ENCODE assay signal across 8 cellular contexts in genomic region chr3:53166781-53167291, GRCh38. TPM values are rescaled to one million over a fixed set of nuclear protein-coding genes. Genes with fewer than 3 reads are reported as not detected.
DNase-seq lines count a peak whose midpoint lies in the region; ATAC-seq, FAIRE-seq and TF ChIP-seq lines count a peak whose summit lies in the region.

No MANE protein-coding gene starts in this region.

- peaks cover 4% of the 10 kb centered on the region for H3F3A ChIP-seq in SK-N-SH (replicated peaks; ENCODE audit: insufficient read depth)

- no peak for ATAC-seq in omental fat pad (ENCODE audit: low FRiP score)
- ATAC-seq in activated T-cell treated with anti-CD3 and anti-CD28 coated beads, Interleukin-2, amount 50 U/mL, for 72 hours (replicated peaks in 1 of 2) = no peak
- no peak for ATAC-seq in CD4-positive, alpha-beta T cell (ENCODE audit: poor library complexity)

- no peaks in the 10 kb centered on the region for H3K9me2 ChIP-seq in SK-N-SH

- no peak overlapping the region for H3K27ac Mint-ChIP-seq in activated T-cell treated with anti-CD3 and anti-CD28 coated beads, Interleukin-2, amount 50 U/mL, for 72 hours
- no peak overlapping the region for H3K27ac Mint-ChIP-seq in CD4-positive, alpha-beta T cell
- no peak overlapping the region for H3K27ac Mint-ChIP-seq in activated T-cell treated with anti-CD3 and anti-CD28 coated beads, Interleukin-2, amount 50 U/mL, for 24 hours

- H2AFZ ChIP-seq in SK-N-SH (ENCODE audit: low read depth) = no peak overlapping the region

- H3K27me3 ChIP-seq in SK-N-SH (ENCODE audit: insufficient read depth) (no peaks in the 10 kb centered on the region), skeletal muscle tissue (ENCODE audit: control insufficient read depth in 3 of 3, insufficient read depth in 3 of 3, low read length in 3 of 3) (no peaks in the 10 kb centered on the region)
- no peaks in the 10 kb centered on the region for H3K27me3 ChIP-seq in CD4-positive, alpha-beta T cell (ENCODE audit: control insufficient read depth, insufficient read depth, low read length)

- H3K36me3 Mint-ChIP-seq in activated T-cell treated with anti-CD3 and anti-CD28 coated beads, Interleukin-2, amount 50 U/mL, for 72 hours (ENCODE audit: insufficient read depth in 2 of 2) = peaks cover 2 to 4% of the 10 kb centered on the region in 2 donors
- H3K36me3 Mint-ChIP-seq in CD4-positive, alpha-beta T cell (ENCODE audit: low read depth) = no peaks in the 10 kb centered on the region
- no peaks in the 10 kb centered on the region for H3K36me3 Mint-ChIP-seq in activated T-cell treated with anti-CD3 and anti-CD28 coated beads, Interleukin-2, amount 50 U/mL, for 24 hours (ENCODE audit: low read depth)

- H3K9me3 ChIP-seq in SK-N-SH (no peaks in the 10 kb centered on the region), skeletal muscle tissue (ENCODE audit: control insufficient read depth in 3 of 3, low read length in 3 of 3) (no peaks in the 10 kb centered on the region)
- no peaks in the 10 kb centered on the region for H3K9me3 ChIP-seq in CD4-positive, alpha-beta T cell (ENCODE audit: control insufficient read depth, low read length)

- TF ChIP-seq CTCF in SK-N-SH (IDR thresholded peaks at IDR 0.05) = no peak
- no peak for TF ChIP-seq CTCF in omental fat pad (IDR thresholded peaks at IDR 0.05)
- no peak for TF ChIP-seq CTCF in CD4-positive, alpha-beta T cell (IDR thresholded peaks at IDR 0.05)

- no peak overlapping the region for H3K4me3 ChIP-seq in SK-N-SH (ENCODE audit: low read depth in 2 of 2, low read length in 1 of 2)
- peak overlapping the region in 1 of 3 donors; percentile 18 for H3K4me3 ChIP-seq in skeletal muscle tissue (ENCODE audit: low read length in 3 of 3)

- no peak for TF ChIP-seq RAD21 in SK-N-SH (IDR thresholded peaks at IDR 0.05; ENCODE audit: low read length)

- H3K79me2 ChIP-seq in SK-N-SH (ENCODE audit: insufficient read depth) = peaks cover 4% of the 10 kb centered on the region; the same call in 1 of the 2 replicates

- H3K9me3 Mint-ChIP-seq in activated T-cell treated with anti-CD3 and anti-CD28 coated beads, Interleukin-2, amount 50 U/mL, for 72 hours = no peaks in the 10 kb centered on the region
- H3K9me3 Mint-ChIP-seq in CD4-positive, alpha-beta T cell = no peaks in the 10 kb centered on the region
- H3K9me3 Mint-ChIP-seq in activated T-cell treated with anti-CD3 and anti-CD28 coated beads, Interleukin-2, amount 50 U/mL, for 24 hours = no peaks in the 10 kb centered on the region

- FAIRE-seq in GM19239 (lab: Jason Lieb, UNC) = peak; percentile 61

- H3K36me3 ChIP-seq in SK-N-SH (replicated peaks in 1 of 2; ENCODE audit: control insufficient read depth in 1 of 2, insufficient read depth in 2 of 2, low read length in 1 of 2) (no peaks in the 10 kb centered on the region), skeletal muscle tissue (ENCODE audit: control insufficient read depth in 3 of 3, insufficient read depth in 3 of 3, low read length in 3 of 3) (no peaks in the 10 kb centered on the region)

- H3K4me3 Mint-ChIP-seq in activated T-cell treated with anti-CD3 and anti-CD28 coated beads, Interleukin-2, amount 50 U/mL, for 72 hours = no peak overlapping the region
- H3K4me3 Mint-ChIP-seq in CD4-positive, alpha-beta T cell = no peak overlapping the region
- no peak overlapping the region for H3K4me3 Mint-ChIP-seq in activated T-cell treated with anti-CD3 and anti-CD28 coated beads, Interleukin-2, amount 50 U/mL, for 24 hours

- POLR2A ChIA-PET in SK-N-SH (lab: Yijun Ruan, JAX) = no interaction called here
- POLR2A ChIA-PET in CD4-positive, alpha-beta T cell (lab: Charles Lee) = no interaction called here

- H4K20me1 ChIP-seq in SK-N-SH (ENCODE audit: insufficient read depth) = 0 out of 2 replicates have a peak, but pooled peaks cover 5% of the 10 kb centered on the region

- H3K4me1 ChIP-seq in SK-N-SH (ENCODE audit: control insufficient read depth in 1 of 2, insufficient read depth in 2 of 2, low read depth in 1 of 2, low read length in 1 of 2) = peaks cover 0 to 57% of the 10 kb centered on the region in 2 experiments; a peak in 1 of 4 replicates
- peaks cover 11 to 45% (median 22%) of the 10 kb centered on the region in 3 donors for H3K4me1 ChIP-seq in skeletal muscle tissue (ENCODE audit: control insufficient read depth in 3 of 3, insufficient read depth in 3 of 3, low read length in 3 of 3)

- peaks cover 60% of the 10 kb centered on the region for H3K4me1 Mint-ChIP-seq in activated T-cell treated with anti-CD3 and anti-CD28 coated beads, Interleukin-2, amount 50 U/mL, for 72 hours (ENCODE audit: low read depth)
- peaks cover 35% of the 10 kb centered on the region for H3K4me1 Mint-ChIP-seq in CD4-positive, alpha-beta T cell (ENCODE audit: low read depth)
- H3K4me1 Mint-ChIP-seq in activated T-cell treated with anti-CD3 and anti-CD28 coated beads, Interleukin-2, amount 50 U/mL, for 24 hours (ENCODE audit: low read depth) = peaks cover 54% of the 10 kb centered on the region

- WGBS in SK-N-SH (ENCODE audit: low lambda C conversion rate) = 72% methylated on average over 8 of the region's 9 CpGs

- intact Hi-C loops in CD4-positive, alpha-beta T cell (cut with DNase I, micrococcal nuclease) = loop anchor here in 1 of 2 experiments (10.0 kb wide), 1 partner anchor 178 kb away; the partner anchor contains the start of gene DCP1A

- CTCF ChIA-PET in SK-N-SH (lab: Yijun Ruan, JAX) = no interaction called here
- CTCF ChIA-PET in CD4-positive, alpha-beta T cell (lab: Charles Lee) = no interaction called here

- DNase-seq in GM19239 (ENCODE audit: insufficient read length, low spot score) (no peak), SK-N-SH (no peak), globus pallidus (ENCODE audit: low spot score) (peak; percentile 69), omental fat pad (ENCODE audit: low spot score) (no peak)
- DNase-seq in activated T-cell treated with anti-CD3 and anti-CD28 coated beads, Interleukin-2, amount 50 U/mL, for 72 hours = no peak
- DNase-seq in CD4-positive, alpha-beta T cell = no peak
- DNase-seq in activated T-cell treated with anti-CD3 and anti-CD28 coated beads, Interleukin-2, amount 50 U/mL, for 24 hours = no peak

- TF ChIP-seq EP300 in SK-N-SH (IDR thresholded peaks at IDR 0.05; ENCODE audit: borderline replicate concordance in 1 of 2, low read depth in 1 of 2, low read length in 1 of 2) = no peak

- H3K27me3 Mint-ChIP-seq in activated T-cell treated with anti-CD3 and anti-CD28 coated beads, Interleukin-2, amount 50 U/mL, for 72 hours (ENCODE audit: low read depth) = no peaks in the 10 kb centered on the region
- no peaks in the 10 kb centered on the region for H3K27me3 Mint-ChIP-seq in CD4-positive, alpha-beta T cell
- H3K27me3 Mint-ChIP-seq in activated T-cell treated with anti-CD3 and anti-CD28 coated beads, Interleukin-2, amount 50 U/mL, for 24 hours = no peaks in the 10 kb centered on the region

- H3K4me2 ChIP-seq in SK-N-SH = no peak overlapping the region; the same call in 1 of the 2 replicates

- H3K27ac ChIP-seq in SK-N-SH (ENCODE audit: low read depth in 2 of 2, low read length in 1 of 2) (peak overlapping the region in 1 of 2 experiments; percentile 18; a peak in 1 of 4 replicates), skeletal muscle tissue (ENCODE audit: low read depth, low read length) (peak overlapping the region; percentile 36)
- H3K27ac ChIP-seq in CD4-positive, alpha-beta T cell (ENCODE audit: low read depth, low read length) = no peak overlapping the region

- H3K9ac ChIP-seq in SK-N-SH (no peak overlapping the region), skeletal muscle tissue (ENCODE audit: low read depth in 1 of 3, low read length in 3 of 3) (peak overlapping the region; percentile 22 to 57 (median 23))

TF ChIP-seq in SK-N-SH, 30 proteins besides CTCF, POLR2A, EP300 and RAD21:
- TF ChIP-seq GABPA (IDR thresholded peaks at IDR 0.05; ENCODE audit: low read depth) (peak; percentile 56), POLR2AphosphoS5 (IDR thresholded peaks at IDR 0.05; ENCODE audit: low read depth, low read length) (no peak)
TF ChIP-seq in SK-N-SH: peak in this region for 1.

RNA-seq across cellular contexts. Expression of gene PRKCD, which starts 5.8 kb away (rescaled TPM):
- polyA plus RNA-seq in SK-N-SH (2012; rRNA removed) = 24.5 and 29.0 TPM in 2 replicates
- 14.3 and 19.6 TPM in 2 replicates for polyA plus RNA-seq in SK-N-SH (2012; cell fraction: cytosol; rRNA removed)
- polyA plus RNA-seq in SK-N-SH (2012; cell fraction: nucleus; rRNA removed) = 28.9 and 32.1 TPM in 2 replicates
- total RNA-seq in skeletal muscle tissue (3.7 TPM), omental fat pad (10 to 100 TPM; 21.5 to 39.9 (median 30.3) TPM)
- 10 to 100 TPM; 24.2 to 27.2 TPM for total RNA-seq in activated T-cell treated with anti-CD3 and anti-CD28 coated beads, Interleukin-2, amount 50 U/mL, for 72 hours
- 10 to 100 TPM; 18.1 to 20.1 TPM for total RNA-seq in CD4-positive, alpha-beta T cell

RNA-seq across cellular contexts. Expression of gene RFT1, which starts 36.6 kb away (rescaled TPM):
- 13.8 and 22.9 TPM in 2 replicates for polyA plus RNA-seq in SK-N-SH (2012; rRNA removed)
- 13.3 and 17.1 TPM in 2 replicates for polyA plus RNA-seq in SK-N-SH (2012; cell fraction: cytosol; rRNA removed)
- polyA plus RNA-seq in SK-N-SH (2012; cell fraction: nucleus; rRNA removed) = 11.7 and 14.6 TPM in 2 replicates
- total RNA-seq in skeletal muscle tissue = 8.4 TPM
- total RNA-seq in omental fat pad = 10 to 100 TPM in 2 of 4 donors, 1 to 10 TPM in 2; 9.1 to 14.0 (median 10.5) TPM
- 10 to 100 TPM; 26.6 to 29.9 TPM for total RNA-seq in activated T-cell treated with anti-CD3 and anti-CD28 coated beads, Interleukin-2, amount 50 U/mL, for 72 hours
- 10 to 100 TPM in 1 of 2 experiments, 1 to 10 TPM in 1; 8.5 to 10.2 TPM for total RNA-seq in CD4-positive, alpha-beta T cell
